Comparison of ENCODE assay signal across 1 cellular context in the genomic region with DNA sequence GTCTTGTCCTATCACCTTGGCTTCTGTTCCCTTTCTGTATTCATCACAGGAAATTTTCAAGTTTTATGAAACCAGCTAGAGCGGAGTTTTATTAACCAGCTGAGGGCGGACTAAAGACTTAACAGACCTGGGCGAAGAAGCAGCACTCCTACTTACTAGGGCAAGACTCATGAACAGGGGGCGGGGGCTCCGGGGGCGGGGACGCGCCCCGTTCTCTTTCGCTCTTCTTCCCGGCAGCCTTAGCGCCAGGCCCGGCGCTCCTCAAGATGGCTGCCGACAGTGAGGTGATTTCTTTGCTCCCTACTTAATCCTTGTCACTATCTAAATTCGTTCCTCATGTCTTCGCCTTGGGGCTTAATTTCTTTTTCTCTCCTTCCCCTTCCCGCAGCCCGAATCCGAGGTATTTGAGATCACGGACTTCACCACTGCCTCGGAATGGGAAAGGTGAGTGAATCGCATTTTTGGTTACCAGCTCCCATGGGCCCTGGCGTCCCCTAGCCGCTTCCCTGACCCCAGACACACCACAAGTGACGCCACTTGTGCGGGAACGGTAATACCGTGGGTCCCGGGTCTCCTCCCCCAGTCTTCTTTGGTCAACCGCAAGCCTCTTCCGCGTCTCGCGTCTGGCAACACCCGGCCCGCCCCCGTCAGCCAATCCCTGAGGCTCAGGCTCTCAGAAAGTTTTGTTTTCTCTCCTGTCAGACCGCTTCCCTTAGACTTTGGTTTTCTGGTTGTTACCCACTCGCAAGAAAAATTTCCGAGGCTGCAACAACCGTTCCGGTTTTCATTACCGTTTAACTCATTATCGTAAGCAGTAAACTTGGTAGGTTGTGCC.
TF ChIP-seq lines count a peak whose summit lies in the region.

A gene (plus strand): TSS at position 251 of the 835 bp plus-strand sequence. CDS start 16 bp downstream, at position 267.

TF ChIP-seq in K562, 482 proteins besides CTCF, POLR2A, EP300 and RAD21 (continued from another document and continues in another):
- TF ChIP-seq, protein P1, sequence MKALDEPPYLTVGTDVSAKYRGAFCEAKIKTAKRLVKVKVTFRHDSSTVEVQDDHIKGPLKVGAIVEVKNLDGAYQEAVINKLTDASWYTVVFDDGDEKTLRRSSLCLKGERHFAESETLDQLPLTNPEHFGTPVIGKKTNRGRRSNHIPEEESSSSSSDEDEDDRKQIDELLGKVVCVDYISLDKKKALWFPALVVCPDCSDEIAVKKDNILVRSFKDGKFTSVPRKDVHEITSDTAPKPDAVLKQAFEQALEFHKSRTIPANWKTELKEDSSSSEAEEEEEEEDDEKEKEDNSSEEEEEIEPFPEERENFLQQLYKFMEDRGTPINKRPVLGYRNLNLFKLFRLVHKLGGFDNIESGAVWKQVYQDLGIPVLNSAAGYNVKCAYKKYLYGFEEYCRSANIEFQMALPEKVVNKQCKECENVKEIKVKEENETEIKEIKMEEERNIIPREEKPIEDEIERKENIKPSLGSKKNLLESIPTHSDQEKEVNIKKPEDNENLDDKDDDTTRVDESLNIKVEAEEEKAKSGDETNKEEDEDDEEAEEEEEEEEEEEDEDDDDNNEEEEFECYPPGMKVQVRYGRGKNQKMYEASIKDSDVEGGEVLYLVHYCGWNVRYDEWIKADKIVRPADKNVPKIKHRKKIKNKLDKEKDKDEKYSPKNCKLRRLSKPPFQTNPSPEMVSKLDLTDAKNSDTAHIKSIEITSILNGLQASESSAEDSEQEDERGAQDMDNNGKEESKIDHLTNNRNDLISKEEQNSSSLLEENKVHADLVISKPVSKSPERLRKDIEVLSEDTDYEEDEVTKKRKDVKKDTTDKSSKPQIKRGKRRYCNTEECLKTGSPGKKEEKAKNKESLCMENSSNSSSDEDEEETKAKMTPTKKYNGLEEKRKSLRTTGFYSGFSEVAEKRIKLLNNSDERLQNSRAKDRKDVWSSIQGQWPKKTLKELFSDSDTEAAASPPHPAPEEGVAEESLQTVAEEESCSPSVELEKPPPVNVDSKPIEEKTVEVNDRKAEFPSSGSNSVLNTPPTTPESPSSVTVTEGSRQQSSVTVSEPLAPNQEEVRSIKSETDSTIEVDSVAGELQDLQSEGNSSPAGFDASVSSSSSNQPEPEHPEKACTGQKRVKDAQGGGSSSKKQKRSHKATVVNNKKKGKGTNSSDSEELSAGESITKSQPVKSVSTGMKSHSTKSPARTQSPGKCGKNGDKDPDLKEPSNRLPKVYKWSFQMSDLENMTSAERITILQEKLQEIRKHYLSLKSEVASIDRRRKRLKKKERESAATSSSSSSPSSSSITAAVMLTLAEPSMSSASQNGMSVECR (CRISPR knock-in tag; IDR thresholded peaks at IDR 0.05), result peak; percentile 20; the same call in 1 of the 2 replicates
- peak; percentile 34; the same call in 1 of the 2 replicates for TF ChIP-seq L3MBTL2 (IDR thresholded peaks at IDR 0.05)
- TF ChIP-seq KHSRP (IDR thresholded peaks at IDR 0.05), result no peak
- TF ChIP-seq, protein P2, sequence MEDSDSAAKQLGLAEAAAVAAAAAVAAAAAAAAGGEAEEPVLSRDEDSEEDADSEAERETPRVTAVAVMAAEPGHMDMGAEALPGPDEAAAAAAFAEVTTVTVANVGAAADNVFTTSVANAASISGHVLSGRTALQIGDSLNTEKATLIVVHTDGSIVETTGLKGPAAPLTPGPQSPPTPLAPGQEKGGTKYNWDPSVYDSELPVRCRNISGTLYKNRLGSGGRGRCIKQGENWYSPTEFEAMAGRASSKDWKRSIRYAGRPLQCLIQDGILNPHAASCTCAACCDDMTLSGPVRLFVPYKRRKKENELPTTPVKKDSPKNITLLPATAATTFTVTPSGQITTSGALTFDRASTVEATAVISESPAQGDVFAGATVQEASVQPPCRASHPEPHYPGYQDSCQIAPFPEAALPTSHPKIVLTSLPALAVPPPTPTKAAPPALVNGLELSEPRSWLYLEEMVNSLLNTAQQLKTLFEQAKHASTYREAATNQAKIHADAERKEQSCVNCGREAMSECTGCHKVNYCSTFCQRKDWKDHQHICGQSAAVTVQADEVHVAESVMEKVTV (CRISPR knock-in tag; IDR thresholded peaks at IDR 0.05), result no peak
- TF ChIP-seq SPI1 (IDR thresholded peaks at IDR 0.05; ENCODE audit: borderline replicate concordance, low read depth, low read length), result no peak
- TF ChIP-seq ZNF77 (CRISPR knock-in tag; IDR thresholded peaks at IDR 0.05), result no peak
- TF ChIP-seq FOXP1 (CRISPR knock-in tag; IDR thresholded peaks at IDR 0.05), result no peak
- no peak for TF ChIP-seq SRSF9 (IDR thresholded peaks at IDR 0.05; ENCODE audit: borderline replicate concordance, low read depth, low read length)
- peak; percentile 37; the same call in 1 of the 2 replicates for TF ChIP-seq RUNX1 (IDR thresholded peaks at IDR 0.05; ENCODE audit: low read depth)
- TF ChIP-seq, protein P3, sequence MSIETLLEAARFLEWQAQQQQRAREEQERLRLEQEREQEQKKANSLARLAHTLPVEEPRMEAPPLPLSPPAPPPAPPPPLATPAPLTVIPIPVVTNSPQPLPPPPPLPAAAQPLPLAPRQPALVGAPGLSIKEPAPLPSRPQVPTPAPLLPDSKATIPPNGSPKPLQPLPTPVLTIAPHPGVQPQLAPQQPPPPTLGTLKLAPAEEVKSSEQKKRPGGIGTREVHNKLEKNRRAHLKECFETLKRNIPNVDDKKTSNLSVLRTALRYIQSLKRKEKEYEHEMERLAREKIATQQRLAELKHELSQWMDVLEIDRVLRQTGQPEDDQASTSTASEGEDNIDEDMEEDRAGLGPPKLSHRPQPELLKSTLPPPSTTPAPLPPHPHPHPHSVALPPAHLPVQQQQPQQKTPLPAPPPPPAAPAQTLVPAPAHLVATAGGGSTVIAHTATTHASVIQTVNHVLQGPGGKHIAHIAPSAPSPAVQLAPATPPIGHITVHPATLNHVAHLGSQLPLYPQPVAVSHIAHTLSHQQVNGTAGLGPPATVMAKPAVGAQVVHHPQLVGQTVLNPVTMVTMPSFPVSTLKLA (conservative IDR thresholded peaks at IDR 0.05), result peak; percentile 52 to 69; a peak in 3 of 4 replicates
- TF ChIP-seq, protein P4, sequence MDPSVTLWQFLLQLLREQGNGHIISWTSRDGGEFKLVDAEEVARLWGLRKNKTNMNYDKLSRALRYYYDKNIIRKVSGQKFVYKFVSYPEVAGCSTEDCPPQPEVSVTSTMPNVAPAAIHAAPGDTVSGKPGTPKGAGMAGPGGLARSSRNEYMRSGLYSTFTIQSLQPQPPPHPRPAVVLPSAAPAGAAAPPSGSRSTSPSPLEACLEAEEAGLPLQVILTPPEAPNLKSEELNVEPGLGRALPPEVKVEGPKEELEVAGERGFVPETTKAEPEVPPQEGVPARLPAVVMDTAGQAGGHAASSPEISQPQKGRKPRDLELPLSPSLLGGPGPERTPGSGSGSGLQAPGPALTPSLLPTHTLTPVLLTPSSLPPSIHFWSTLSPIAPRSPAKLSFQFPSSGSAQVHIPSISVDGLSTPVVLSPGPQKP (CRISPR knock-in tag; IDR thresholded peaks at IDR 0.05), result no peak
- no peak for TF ChIP-seq ZNF224 (CRISPR knock-in tag; IDR thresholded peaks at IDR 0.05)
- 0 out of 2 replicates have a peak, but pooled peaks have one; percentile 57 for TF ChIP-seq MBD2 (IDR thresholded peaks at IDR 0.05; ENCODE audit: borderline replicate concordance, low read depth)
- TF ChIP-seq GATA2 (CRISPR knock-in tag; IDR thresholded peaks at IDR 0.05), result no peak
- TF ChIP-seq ESRRA (IDR thresholded peaks at IDR 0.05; ENCODE audit: borderline replicate concordance, low read depth), result peak; percentile 85; the same call in 1 of the 2 replicates
- TF ChIP-seq CREM (IDR thresholded peaks at IDR 0.05; ENCODE audit: low read depth), result peak; percentile 76
- no peak; the same call in 1 of the 2 replicates for TF ChIP-seq GTF2A2 (tag; IDR thresholded peaks at IDR 0.05)
- no peak for TF ChIP-seq NR2C1 (IDR thresholded peaks at IDR 0.05)
- TF ChIP-seq NR2C1 (tag; IDR thresholded peaks at IDR 0.05), result 0 out of 2 replicates have a peak, but pooled peaks have one; percentile 41
- TF ChIP-seq, protein P5, sequence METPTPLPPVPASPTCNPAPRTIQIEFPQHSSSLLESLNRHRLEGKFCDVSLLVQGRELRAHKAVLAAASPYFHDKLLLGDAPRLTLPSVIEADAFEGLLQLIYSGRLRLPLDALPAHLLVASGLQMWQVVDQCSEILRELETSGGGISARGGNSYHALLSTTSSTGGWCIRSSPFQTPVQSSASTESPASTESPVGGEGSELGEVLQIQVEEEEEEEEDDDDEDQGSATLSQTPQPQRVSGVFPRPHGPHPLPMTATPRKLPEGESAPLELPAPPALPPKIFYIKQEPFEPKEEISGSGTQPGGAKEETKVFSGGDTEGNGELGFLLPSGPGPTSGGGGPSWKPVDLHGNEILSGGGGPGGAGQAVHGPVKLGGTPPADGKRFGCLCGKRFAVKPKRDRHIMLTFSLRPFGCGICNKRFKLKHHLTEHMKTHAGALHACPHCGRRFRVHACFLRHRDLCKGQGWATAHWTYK (CRISPR knock-in tag; IDR thresholded peaks at IDR 0.05), result no peak
- TF ChIP-seq JUND (IDR thresholded peaks at IDR 0.05; ENCODE audit: borderline replicate concordance, low read depth, low read length), result peak; percentile 36
- 0 out of 3 replicates have a peak, but pooled peaks have one; percentile 38 for TF ChIP-seq JUND (tag; IDR thresholded peaks at IDR 0.05; ENCODE audit: borderline replicate concordance, low read depth, low read length)
- TF ChIP-seq SIN3A (IDR thresholded peaks at IDR 0.05; ENCODE audit: borderline replicate concordance in 2 of 2, control insufficient read depth in 1 of 2, low read depth in 2 of 2, low read length in 2 of 2), result peak in 1 of 2 experiments; percentile 66; a peak in 1 of 4 replicates
- TF ChIP-seq DPF2 (IDR thresholded peaks at IDR 0.05), result peak; percentile 69; the same call in 1 of the 2 replicates
- peak; percentile 24 for TF ChIP-seq HNRNPLL (IDR thresholded peaks at IDR 0.05; ENCODE audit: low read depth, low read length, poor library complexity, severe bottlenecking)
- no peak for TF ChIP-seq CREBBP (IDR thresholded peaks at IDR 0.05; ENCODE audit: low read depth, low read length)
- TF ChIP-seq SMAD1 (IDR thresholded peaks at IDR 0.05; ENCODE audit: low read depth, low read length, partially characterized antibody), result peak; percentile 59
- no peak for TF ChIP-seq TCF7L2 (IDR thresholded peaks at IDR 0.05; ENCODE audit: low read depth, low read length)
- no peak for TF ChIP-seq NR1H2 (CRISPR knock-in tag; IDR thresholded peaks at IDR 0.05)
- TF ChIP-seq ATF7 (IDR thresholded peaks at IDR 0.05), result peak; percentile 80
- TF ChIP-seq, protein P6, sequence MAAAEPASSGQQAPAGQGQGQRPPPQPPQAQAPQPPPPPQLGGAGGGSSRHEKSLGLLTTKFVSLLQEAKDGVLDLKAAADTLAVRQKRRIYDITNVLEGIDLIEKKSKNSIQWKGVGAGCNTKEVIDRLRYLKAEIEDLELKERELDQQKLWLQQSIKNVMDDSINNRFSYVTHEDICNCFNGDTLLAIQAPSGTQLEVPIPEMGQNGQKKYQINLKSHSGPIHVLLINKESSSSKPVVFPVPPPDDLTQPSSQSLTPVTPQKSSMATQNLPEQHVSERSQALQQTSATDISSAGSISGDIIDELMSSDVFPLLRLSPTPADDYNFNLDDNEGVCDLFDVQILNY (CRISPR knock-in tag; IDR thresholded peaks at IDR 0.05), result no peak
- TF ChIP-seq ZNF444 (CRISPR knock-in tag; IDR thresholded peaks at IDR 0.05), result no peak
- no peak for TF ChIP-seq CHCHD3 (CRISPR knock-in tag; IDR thresholded peaks at IDR 0.05)
- no peak for TF ChIP-seq ZZZ3 (IDR thresholded peaks at IDR 0.05)
- TF ChIP-seq MYBL2 (IDR thresholded peaks at IDR 0.05; ENCODE audit: low read depth), result no peak
- TF ChIP-seq MYBL2 (CRISPR knock-in tag; IDR thresholded peaks at IDR 0.05; ENCODE audit: borderline replicate concordance), result no peak
- peak; percentile 97 for TF ChIP-seq ZBTB1 (CRISPR knock-in tag; IDR thresholded peaks at IDR 0.05; ENCODE audit: borderline replicate concordance, low read depth)
- TF ChIP-seq, protein P7, sequence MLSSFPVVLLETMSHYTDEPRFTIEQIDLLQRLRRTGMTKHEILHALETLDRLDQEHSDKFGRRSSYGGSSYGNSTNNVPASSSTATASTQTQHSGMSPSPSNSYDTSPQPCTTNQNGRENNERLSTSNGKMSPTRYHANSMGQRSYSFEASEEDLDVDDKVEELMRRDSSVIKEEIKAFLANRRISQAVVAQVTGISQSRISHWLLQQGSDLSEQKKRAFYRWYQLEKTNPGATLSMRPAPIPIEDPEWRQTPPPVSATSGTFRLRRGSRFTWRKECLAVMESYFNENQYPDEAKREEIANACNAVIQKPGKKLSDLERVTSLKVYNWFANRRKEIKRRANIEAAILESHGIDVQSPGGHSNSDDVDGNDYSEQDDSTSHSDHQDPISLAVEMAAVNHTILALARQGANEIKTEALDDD (IDR thresholded peaks at IDR 0.05), result peak; percentile 96
- TF ChIP-seq, protein P8, sequence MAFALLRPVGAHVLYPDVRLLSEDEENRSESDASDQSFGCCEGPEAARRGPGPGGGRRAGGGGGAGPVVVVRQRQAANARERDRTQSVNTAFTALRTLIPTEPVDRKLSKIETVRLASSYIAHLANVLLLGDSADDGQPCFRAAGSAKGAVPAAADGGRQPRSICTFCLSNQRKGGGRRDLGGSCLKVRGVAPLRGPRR (CRISPR knock-in tag; IDR thresholded peaks at IDR 0.05), result no peak
- no peak for TF ChIP-seq ZNF445 (CRISPR knock-in tag; IDR thresholded peaks at IDR 0.05; ENCODE audit: low read depth)
- no peak for TF ChIP-seq HNRNPUL1 (IDR thresholded peaks at IDR 0.05; ENCODE audit: low read length)
- TF ChIP-seq ZNF212 (CRISPR knock-in tag; IDR thresholded peaks at IDR 0.05), result 0 out of 2 replicates have a peak, but pooled peaks have one; percentile 9
- no peak for TF ChIP-seq NFIX (CRISPR knock-in tag; IDR thresholded peaks at IDR 0.05; ENCODE audit: low read depth)
- no peak for TF ChIP-seq CAMTA2 (CRISPR knock-in tag; conservative IDR thresholded peaks at IDR 0.05)
- peak; percentile 96 for TF ChIP-seq POLR2B (IDR thresholded peaks at IDR 0.05; ENCODE audit: low read depth, partially characterized antibody)
- TF ChIP-seq, protein P9, sequence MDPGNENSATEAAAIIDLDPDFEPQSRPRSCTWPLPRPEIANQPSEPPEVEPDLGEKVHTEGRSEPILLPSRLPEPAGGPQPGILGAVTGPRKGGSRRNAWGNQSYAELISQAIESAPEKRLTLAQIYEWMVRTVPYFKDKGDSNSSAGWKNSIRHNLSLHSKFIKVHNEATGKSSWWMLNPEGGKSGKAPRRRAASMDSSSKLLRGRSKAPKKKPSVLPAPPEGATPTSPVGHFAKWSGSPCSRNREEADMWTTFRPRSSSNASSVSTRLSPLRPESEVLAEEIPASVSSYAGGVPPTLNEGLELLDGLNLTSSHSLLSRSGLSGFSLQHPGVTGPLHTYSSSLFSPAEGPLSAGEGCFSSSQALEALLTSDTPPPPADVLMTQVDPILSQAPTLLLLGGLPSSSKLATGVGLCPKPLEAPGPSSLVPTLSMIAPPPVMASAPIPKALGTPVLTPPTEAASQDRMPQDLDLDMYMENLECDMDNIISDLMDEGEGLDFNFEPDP (CRISPR knock-in tag; IDR thresholded peaks at IDR 0.05), result no peak
- peak in 1 of 2 experiments; percentile 62; a peak in 1 of 4 replicates for TF ChIP-seq FOXK2 (conservative IDR thresholded peaks at IDR 0.05 in 1 of 2, IDR thresholded peaks at IDR 0.05 in 1 of 2; ENCODE audit: low read depth in 2 of 2)
- 0 out of 4 replicates have a peak, but pooled peaks have one; percentile 12 to 38 for TF ChIP-seq NRF1 (conservative IDR thresholded peaks at IDR 0.05 in 1 of 2, IDR thresholded peaks at IDR 0.05 in 1 of 2)
- TF ChIP-seq, protein P10, sequence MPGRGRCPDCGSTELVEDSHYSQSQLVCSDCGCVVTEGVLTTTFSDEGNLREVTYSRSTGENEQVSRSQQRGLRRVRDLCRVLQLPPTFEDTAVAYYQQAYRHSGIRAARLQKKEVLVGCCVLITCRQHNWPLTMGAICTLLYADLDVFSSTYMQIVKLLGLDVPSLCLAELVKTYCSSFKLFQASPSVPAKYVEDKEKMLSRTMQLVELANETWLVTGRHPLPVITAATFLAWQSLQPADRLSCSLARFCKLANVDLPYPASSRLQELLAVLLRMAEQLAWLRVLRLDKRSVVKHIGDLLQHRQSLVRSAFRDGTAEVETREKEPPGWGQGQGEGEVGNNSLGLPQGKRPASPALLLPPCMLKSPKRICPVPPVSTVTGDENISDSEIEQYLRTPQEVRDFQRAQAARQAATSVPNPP (IDR thresholded peaks at IDR 0.05; ENCODE audit: borderline replicate concordance, insufficient read depth, insufficient read length), result no peak
